ENCODE assay signal across 9 cellular contexts in genomic region chr6:36597775-36598174, GRCh38. TPM values are rescaled to one million over a fixed set of nuclear protein-coding genes. Genes with fewer than 3 reads are reported as not detected.
DNase-seq lines count a peak whose midpoint lies in the region; ATAC-seq and TF ChIP-seq lines count a peak whose summit lies in the region.
"Had no signal": no experiment of that assay in that cellular context is flagged by ENCODE, and none has a peak within 500 bp of the region (broad histone marks: within the 10 kb centered on the region; RNA-seq: fewer than 3 reads in every experiment).

No MANE protein-coding gene starts in this region.

- TF ChIP-seq CTCF in ascending aorta (IDR thresholded peaks at IDR 0.05), result no peak
- no peak for TF ChIP-seq CTCF in suprapubic skin (IDR thresholded peaks at IDR 0.05)

- H3K27ac ChIP-seq in ascending aorta (peak overlapping the region in 1 of 2 donors; percentile 97), suprapubic skin (no peak overlapping the region)

- H3K4me3 ChIP-seq in ascending aorta (peak overlapping the region; percentile 69 to 71), suprapubic skin (peak overlapping the region; percentile 70)

- TF ChIP-seq EP300 in suprapubic skin (IDR thresholded peaks at IDR 0.05), result no peak

- no peaks in the 10 kb centered on the region for H3K9me3 ChIP-seq in ascending aorta
- H3K9me3 ChIP-seq in suprapubic skin, result no peaks in the 10 kb centered on the region

- H3K27me3 ChIP-seq in ascending aorta (no peaks in the 10 kb centered on the region), suprapubic skin (no peaks in the 10 kb centered on the region)

- peaks cover 61 to 62% of the 10 kb centered on the region in 2 donors for H3K36me3 ChIP-seq in ascending aorta
- peaks cover 57% of the 10 kb centered on the region for H3K36me3 ChIP-seq in suprapubic skin

- WGBS in suprapubic skin, result 3% methylated on average over 1 of the region's 1 CpG

- peak; percentile 43 for DNase-seq in activated CD8-positive, alpha-beta memory T cell treated with anti-CD3 and anti-CD28 coated beads, Interleukin-2, amount 50 U/mL, for 48 hours
- no peak for DNase-seq in activated CD8-positive, alpha-beta memory T cell treated with anti-CD3 and anti-CD28 coated beads for 24 hours
- peak in 1 of 2 donors; percentile 38 for DNase-seq in ascending aorta (ENCODE audit: low spot score in 2 of 2)
- peak; percentile 22 for DNase-seq in left lobe of liver (ENCODE audit: low spot score)
- peak in 1 of 2 donors; percentile 18 for DNase-seq in suprapubic skin (ENCODE audit: low spot score in 2 of 2)
- DNase-seq in NOMO-1 treated with dmso at 0.1 percent for 144 hours (lab: John Stamatoyannopoulos, UW; ENCODE audit: unreplicated experiment), result no peak
- DNase-seq: SHP77 treated with DMSO at 0.1 percent for 48 hours had no signal

- ATAC-seq in left lobe of liver (no peak), HG02885 (IDR thresholded peaks at IDR 0.05; ENCODE audit: poor library complexity, unreplicated experiment) (no peak), GM21619 (IDR thresholded peaks at IDR 0.05; ENCODE audit: unreplicated experiment) (no peak)

- TF ChIP-seq POLR2A in suprapubic skin (IDR thresholded peaks at IDR 0.05), result no peak

- H3K4me1 ChIP-seq in ascending aorta (peaks cover 19 to 50% of the 10 kb centered on the region in 2 donors), suprapubic skin (peaks cover 72% of the 10 kb centered on the region)

- intact Hi-C loops in ascending aorta (cut with DNase I), result no loop called here

RNA-seq across cellular contexts. Expression of gene SRSF3, which starts 3.6 kb away (rescaled TPM):
- 94.7 TPM for total RNA-seq in ascending aorta
- total RNA-seq in left lobe of liver, result 58.7 TPM
- 100 to 1,000 TPM; 152 to 180 (median 167) TPM for total RNA-seq in suprapubic skin

RNA-seq across cellular contexts. Expression of gene STK38, which starts 50.5 kb away (rescaled TPM):
- total RNA-seq in ascending aorta (10.5 TPM), left lobe of liver (13.5 TPM), suprapubic skin (10 to 100 TPM; 23.0 to 33.8 (median 27.0) TPM)

Comparison
In these comparisons a context has a peak if more than half of its experiments do, and no peak if none do; other contexts are left out.
1. DNase-seq: peak in activated CD8-positive, alpha-beta memory T cell treated with anti-CD3 and anti-CD28 coated beads, Interleukin-2, amount 50 U/mL, for 48 hours (single experiment) and left lobe of liver (single experiment); none in activated CD8-positive, alpha-beta memory T cell treated with anti-CD3 and anti-CD28 coated beads for 24 hours (single experiment) and NOMO-1 treated with dmso at 0.1 percent for 144 hours (single experiment).